Comparison of ENCODE assay signal across 8 cellular contexts in genomic region chr2:166180951-166181812, GRCh38. TPM values are rescaled to one million over a fixed set of nuclear protein-coding genes. Genes with fewer than 3 reads are reported as not detected.
DNase-seq lines count a peak whose midpoint lies in the region; ATAC-seq and TF ChIP-seq lines count a peak whose summit lies in the region.

No MANE protein-coding gene starts in this region.

- peaks cover 0 to 2% (median 2%) of the 10 kb centered on the region in 3 donors for H3K27me3 Mint-ChIP-seq in CD14-positive monocyte (ENCODE audit: low read depth in 3 of 3)
- no peaks in the 10 kb centered on the region for H3K27me3 Mint-ChIP-seq in activated T-helper 1 cell treated with anti-CD3 and anti-CD28 coated beads, Interleukin-12 subunit alpha, Interleukin-12 subunit beta, Interleukin-2, Interleukin-4 antibody, amounts not matched to agents 30 ng/mL and 10 ng/mL and 1 ng/mL, durations not matched to agents 14 hours and 24 hours and 36 hours (ENCODE audit: insufficient read depth)

- H3K27ac Mint-ChIP-seq in CD14-positive monocyte: peak overlapping the region in 1 of 7 donors; percentile 38
- H3K27ac Mint-ChIP-seq in activated T-helper 1 cell treated with anti-CD3 and anti-CD28 coated beads, Interleukin-12 subunit alpha, Interleukin-12 subunit beta, Interleukin-2, Interleukin-4 antibody, amounts not matched to agents 30 ng/mL and 10 ng/mL and 1 ng/mL, durations not matched to agents 14 hours and 24 hours and 36 hours: no peak overlapping the region

- no peaks in the 10 kb centered on the region for H3K36me3 Mint-ChIP-seq in CD14-positive monocyte
- H3K36me3 Mint-ChIP-seq in activated T-helper 1 cell treated with anti-CD3 and anti-CD28 coated beads, Interleukin-12 subunit alpha, Interleukin-12 subunit beta, Interleukin-2, Interleukin-4 antibody, amounts not matched to agents 30 ng/mL and 10 ng/mL and 1 ng/mL, durations not matched to agents 14 hours and 24 hours and 36 hours (ENCODE audit: low read depth): no peaks in the 10 kb centered on the region

- peak; percentile 98 for ATAC-seq in GM18867 (IDR thresholded peaks at IDR 0.05; ENCODE audit: unreplicated experiment)
- peak; percentile 79 for ATAC-seq in HG02970 (IDR thresholded peaks at IDR 0.05; ENCODE audit: low FRiP score, unreplicated experiment)

- no peaks in the 10 kb centered on the region for H3K9me3 Mint-ChIP-seq in CD14-positive monocyte
- no peaks in the 10 kb centered on the region for H3K9me3 Mint-ChIP-seq in activated T-helper 1 cell treated with anti-CD3 and anti-CD28 coated beads, Interleukin-12 subunit alpha, Interleukin-12 subunit beta, Interleukin-2, Interleukin-4 antibody, amounts not matched to agents 30 ng/mL and 10 ng/mL and 1 ng/mL, durations not matched to agents 14 hours and 24 hours and 36 hours

- no peak for DNase-seq in CD14-positive monocyte (ENCODE audit: low spot score)
- DNase-seq in NCI-H146 treated with DMSO at 0.1 percent for 48 hours (lab: John Stamatoyannopoulos, UW; ENCODE audit: unreplicated experiment): peak; percentile 36
- DNase-seq in UCSD-AML1 (lab: John Stamatoyannopoulos, UW; ENCODE audit: unreplicated experiment): peak; percentile 9
- peak; percentile 64 for DNase-seq in fibroblast of the aortic adventitia (ENCODE audit: low read depth)
- peak; percentile 21 for DNase-seq in occipital lobe (lab: John Stamatoyannopoulos, UW)
- no peak for DNase-seq in activated T-helper 1 cell treated with anti-CD3 and anti-CD28 coated beads, Interleukin-12 subunit alpha, Interleukin-12 subunit beta, Interleukin-2, Interleukin-4 antibody, amounts not matched to agents 30 ng/mL and 10 ng/mL and 1 ng/mL, durations not matched to agents 14 hours and 24 hours and 36 hours (ENCODE audit: low spot score)

- H3K4me3 Mint-ChIP-seq in CD14-positive monocyte: no peak overlapping the region
- H3K4me3 Mint-ChIP-seq in activated T-helper 1 cell treated with anti-CD3 and anti-CD28 coated beads, Interleukin-12 subunit alpha, Interleukin-12 subunit beta, Interleukin-2, Interleukin-4 antibody, amounts not matched to agents 30 ng/mL and 10 ng/mL and 1 ng/mL, durations not matched to agents 14 hours and 24 hours and 36 hours: no peak overlapping the region

- H3K4me3 ChIP-seq in fibroblast of the aortic adventitia (ENCODE audit: low read depth, low read length): no peak overlapping the region

- H3K4me1 Mint-ChIP-seq in CD14-positive monocyte: no peaks in the 10 kb centered on the region
- no peaks in the 10 kb centered on the region for H3K4me1 Mint-ChIP-seq in activated T-helper 1 cell treated with anti-CD3 and anti-CD28 coated beads, Interleukin-12 subunit alpha, Interleukin-12 subunit beta, Interleukin-2, Interleukin-4 antibody, amounts not matched to agents 30 ng/mL and 10 ng/mL and 1 ng/mL, durations not matched to agents 14 hours and 24 hours and 36 hours (ENCODE audit: low read depth)

- intact Hi-C loops in CD14-positive monocyte (cut with micrococcal nuclease): no loop called here
- intact Hi-C loops in activated T-helper 1 cell treated with anti-CD3 and anti-CD28 coated beads, Interleukin-12 subunit alpha, Interleukin-12 subunit beta, Interleukin-2, Interleukin-4 antibody, amounts not matched to agents 30 ng/mL and 10 ng/mL and 1 ng/mL, durations not matched to agents 14 hours and 24 hours and 36 hours (cut with micrococcal nuclease): loop anchor here (1.0 kb wide), 2 partner anchors 124 to 227 kb away; no protein-coding TSS in a partner anchor

- TF ChIP-seq CTCF in CD14-positive monocyte (IDR thresholded peaks at IDR 0.05): peak; percentile 48
- peak; percentile 62 for TF ChIP-seq CTCF in fibroblast of the aortic adventitia (IDR thresholded peaks at IDR 0.05; ENCODE audit: insufficient read depth, low read length)

RNA-seq across cellular contexts. Expression of gene SCN1A, which starts 53.4 kb away (rescaled TPM):
- not detected for polyA plus RNA-seq in CD14-positive monocyte
- total RNA-seq in fibroblast of the aortic adventitia (ENCODE audit: low replicate concordance) (0.09 and 0.16 TPM in 2 replicates), occipital lobe (33.8 TPM)
- not detected in 2 replicates for total RNA-seq in activated T-helper 1 cell treated with anti-CD3 and anti-CD28 coated beads, Interleukin-12 subunit alpha, Interleukin-12 subunit beta, Interleukin-2, Interleukin-4 antibody, amounts not matched to agents 30 ng/mL and 10 ng/mL and 1 ng/mL, durations not matched to agents 14 hours and 24 hours and 36 hours

Comparison
In these comparisons a context has a peak if more than half of its experiments do, and no peak if none do; other contexts are left out.
1. DNase-seq: peak in NCI-H146 treated with DMSO at 0.1 percent for 48 hours (single experiment), UCSD-AML1 (single experiment), fibroblast of the aortic adventitia (single experiment) and occipital lobe (single experiment); none in CD14-positive monocyte (single experiment) and activated T-helper 1 cell treated with anti-CD3 and anti-CD28 coated beads, Interleukin-12 subunit alpha, Interleukin-12 subunit beta, Interleukin-2, Interleukin-4 antibody, amounts not matched to agents 30 ng/mL and 10 ng/mL and 1 ng/mL, durations not matched to agents 14 hours and 24 hours and 36 hours (single experiment).
2. RNA of gene SCN1A, which starts 53.4 kb away (total RNA-seq): 33.8 TPM in occipital lobe (single experiment); 0.09 to 0.16 TPM in fibroblast of the aortic adventitia and not detected in activated T-helper 1 cell treated with anti-CD3 and anti-CD28 coated beads, Interleukin-12 subunit alpha, Interleukin-12 subunit beta, Interleukin-2, Interleukin-4 antibody, amounts not matched to agents 30 ng/mL and 10 ng/mL and 1 ng/mL, durations not matched to agents 14 hours and 24 hours and 36 hours; every median in the first group is over 10 times any median in the second.